In the genomic region with DNA sequence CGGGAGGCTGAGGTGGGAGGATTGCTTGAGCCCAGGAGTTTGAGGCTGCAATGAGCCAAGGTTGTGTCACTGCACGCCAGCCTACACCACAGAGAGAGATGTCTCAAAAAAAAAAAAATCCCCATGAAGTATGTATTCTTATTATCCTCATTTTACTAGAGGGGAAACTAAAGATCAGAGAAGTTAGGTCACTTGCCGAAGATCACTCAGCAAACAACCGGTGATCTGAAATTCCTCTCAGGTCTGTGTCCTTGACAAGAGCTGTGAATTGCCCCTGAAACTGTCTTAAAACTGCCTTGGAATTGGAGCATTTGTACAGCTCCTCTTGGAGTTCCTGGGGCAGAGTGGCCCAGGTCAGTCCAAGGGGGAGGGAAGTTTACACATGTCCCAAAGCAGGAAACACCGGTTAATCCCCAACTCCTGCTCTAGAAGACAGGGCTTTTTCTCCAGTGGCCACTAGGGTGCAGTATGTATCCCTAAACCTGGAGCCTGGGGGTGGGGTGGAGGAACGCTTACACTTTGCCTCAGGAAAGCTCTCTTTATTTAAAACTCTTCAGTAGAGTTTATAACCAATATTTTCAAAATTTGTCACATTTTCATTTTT, we compare ENCODE assay signal across 8 cellular contexts. TPM values are rescaled to one million over a fixed set of nuclear protein-coding genes. Genes with fewer than 3 reads are reported as not detected.
A peak's percentile ranks its signal among the peaks of the same experiment; 100 is the strongest.
DNase-seq lines count a peak whose midpoint lies in the region; ATAC-seq and TF ChIP-seq lines count a peak whose summit lies in the region.

No MANE protein-coding gene starts in this region.

- H3K4me1 ChIP-seq in H9 (ENCODE audit: insufficient read depth, low read length) = no peaks in the 10 kb centered on the region
- H3K4me1 ChIP-seq in mammary epithelial cell (ENCODE audit: insufficient read depth, low read length) = no peaks in the 10 kb centered on the region

- no peak overlapping the region for H2BK5ac ChIP-seq in H9 (ENCODE audit: insufficient read length, low read length)

- no peaks in the 10 kb centered on the region for H3K79me1 ChIP-seq in H9 (ENCODE audit: insufficient read depth, low read depth, low read length, poor library complexity, severe bottlenecking)

- H3K27ac ChIP-seq in H9 (ENCODE audit: insufficient read length, low read depth, low read length) (no peak overlapping the region), WERI-Rb-1 (peak overlapping the region; percentile 71), mammary epithelial cell (ENCODE audit: insufficient read depth, low read depth, low read length) (no peak overlapping the region)

- dilution Hi-C loops in mammary epithelial cell (cut with HindIII; ENCODE audit: low sequenced_read_pairs) = no loop called here

- no peak overlapping the region for H2BK15ac ChIP-seq in H9 (ENCODE audit: low read depth, low read length)

- H3K27me3 Mint-ChIP-seq in H9 (ENCODE audit: low read depth) = no peaks in the 10 kb centered on the region; the same call in 1 of the 2 replicates

- no peak overlapping the region for H4K5ac ChIP-seq in H9 (ENCODE audit: insufficient read length, low read depth, low read length)

- no peak overlapping the region for H2AFZ ChIP-seq in H9 (ENCODE audit: low read length)
- H2AFZ ChIP-seq in mammary epithelial cell (ENCODE audit: low read depth, low read length) = no peak overlapping the region

- H3K23ac ChIP-seq in H9 (ENCODE audit: insufficient read length, low read depth, low read length) = no peak overlapping the region

- H3K27ac Mint-ChIP-seq in H9 = peak overlapping the region; percentile 87 to 97 (median 95); a peak in 3 of 7 replicates

- H2AK5ac ChIP-seq in H9 (ENCODE audit: insufficient read length, low read length) = no peak overlapping the region

- H3K4ac ChIP-seq in H9 (ENCODE audit: low read depth, low read length) = no peak overlapping the region

- H2BK12ac ChIP-seq in H9 (ENCODE audit: insufficient read length, low read depth, low read length) = no peak overlapping the region

- H3K56ac ChIP-seq in H9 (ENCODE audit: insufficient read length, low read depth, low read length) = no peak overlapping the region

- H3K36me3 ChIP-seq in WERI-Rb-1 (peaks cover 25% of the 10 kb centered on the region), mammary epithelial cell (ENCODE audit: insufficient read depth, low read length) (peaks cover 13% of the 10 kb centered on the region)

- in situ Hi-C loops in mammary epithelial cell (cut with MboI; ENCODE audit: low sequenced_read_pairs in 2 of 2) = no loop called here

- H3K9ac ChIP-seq in H9 (ENCODE audit: extremely low read depth, insufficient read length, low read length) (no peak overlapping the region), mammary epithelial cell (ENCODE audit: insufficient read depth, low read length) (no peak overlapping the region)

- H3K4me1 Mint-ChIP-seq in H9 = peaks cover 28 to 31% of the 10 kb centered on the region in 2 experiments

- no peak overlapping the region for H3K18ac ChIP-seq in H9 (ENCODE audit: insufficient read length, low read depth, low read length)

- H3K27me3 ChIP-seq in H9 (ENCODE audit: insufficient read depth, low read length) = no peaks in the 10 kb centered on the region
- no peaks in the 10 kb centered on the region for H3K27me3 ChIP-seq in WERI-Rb-1 (ENCODE audit: insufficient read depth, low read depth, severe bottlenecking)
- H3K27me3 ChIP-seq in mammary epithelial cell (ENCODE audit: insufficient read depth, low read length) = no peaks in the 10 kb centered on the region

- H3K4me3 Mint-ChIP-seq in H9 = peak overlapping the region; percentile 50 to 53

- H3K4me2 ChIP-seq in H9 (ENCODE audit: insufficient read depth, insufficient read length, low read length) (no peak overlapping the region), mammary epithelial cell (ENCODE audit: insufficient read depth, low read depth, low read length) (no peak overlapping the region)

- no CpG with 5 or more reads among the region's 6 CpGs for WGBS in H9 (ENCODE audit: extremely low coverage, insufficient read length, low lambda C conversion rate)
- 75% methylated on average over 4 of the region's 6 CpGs for WGBS in mammary epithelial cell (ENCODE audit: low coverage, missing lambda C conversion rate)

- H3K9me3 Mint-ChIP-seq in H9 = no peaks in the 10 kb centered on the region

- H3K79me2 ChIP-seq in H9 (ENCODE audit: insufficient read depth, low read length) = no peaks in the 10 kb centered on the region
- H3K79me2 ChIP-seq in mammary epithelial cell (ENCODE audit: insufficient read depth, low read length) = no peaks in the 10 kb centered on the region

- H3K14ac ChIP-seq in H9 (ENCODE audit: insufficient read depth, low read length) = no peak overlapping the region

- peak; percentile 93 for TF ChIP-seq CTCF in H9 (conservative IDR thresholded peaks at IDR 0.05)
- peak; percentile 78 for TF ChIP-seq CTCF in WERI-Rb-1 (IDR thresholded peaks at IDR 0.05; ENCODE audit: low read depth, low read length)
- TF ChIP-seq CTCF in mammary epithelial cell (conservative IDR thresholded peaks at IDR 0.05 in 1 of 2, IDR thresholded peaks at IDR 0.05 in 1 of 2; ENCODE audit: extremely low read depth in 1 of 2, insufficient read depth in 1 of 2, low read depth in 1 of 2, low read length in 2 of 2) = peak; percentile 86 to 94

- no peak overlapping the region for H2BK20ac ChIP-seq in H9 (ENCODE audit: low read depth, low read length, poor library complexity, severe bottlenecking)

- no peak overlapping the region for H4K91ac ChIP-seq in H9 (ENCODE audit: insufficient read length, low read depth, low read length)

- no peak overlapping the region for H3T11ph ChIP-seq in H9 (ENCODE audit: low read length)

- H3K23me2 ChIP-seq in H9 (ENCODE audit: insufficient read length, low read depth, low read length, poor library complexity, severe bottlenecking) = no peaks in the 10 kb centered on the region

- H3K9me3 ChIP-seq in H9 (ENCODE audit: control insufficient read depth, low read depth, low read length) (no peaks in the 10 kb centered on the region), WERI-Rb-1 (ENCODE audit: severe bottlenecking) (no peaks in the 10 kb centered on the region), mammary epithelial cell (replicated peaks; ENCODE audit: insufficient read depth, low read length) (no peaks in the 10 kb centered on the region)

- peaks cover 0 to 9% (median 5%) of the 10 kb centered on the region in 3 experiments; a peak in 4 of 7 replicates for H3K36me3 Mint-ChIP-seq in H9 (ENCODE audit: insufficient read depth in 1 of 3, low read depth in 3 of 3)

- H3K4me3 ChIP-seq in WERI-Rb-1 (ENCODE audit: low read depth, low read length) = peak overlapping the region; percentile 21
- H3K4me3 ChIP-seq in mammary epithelial cell (replicated peaks in 1 of 3; ENCODE audit: insufficient read depth in 1 of 3, low read depth in 2 of 3, low read length in 3 of 3) = no peak overlapping the region

- no peak for ATAC-seq in GM18873 (IDR thresholded peaks at IDR 0.05; ENCODE audit: low FRiP score, unreplicated experiment)

- no TSS peak for BruUV-seq in mammary epithelial cell (replicated peaks; lab: Mats Ljungman, UMichigan)

- peak; percentile 7 for DNase-seq in DMS 273 treated with DMSO at 0.1 percent for 48 hours (lab: John Stamatoyannopoulos, UW)
- peak; percentile 83 for DNase-seq in H9
- peak; percentile 46 for DNase-seq in NCI-H2107 (lab: John Stamatoyannopoulos, UW)
- DNase-seq in WERI-Rb-1 = peak; percentile 85
- DNase-seq in mammary epithelial cell = peak; percentile 60
- peak; percentile 76 for DNase-seq in inferior parietal cortex (ENCODE audit: extremely low spot score)
- DNase-seq in stimulated activated CD4-positive, alpha-beta T cell treated with anti-CD3 and anti-CD28 coated beads, Interleukin-12 subunit alpha, Interleukin-12 subunit beta, amount 100 ng/mL, for 48 hours (ENCODE audit: low read depth in 2 of 3, low spot score in 1 of 3) = peak; percentile 45 to 68 (median 52)

- H4K20me1 ChIP-seq in H9 (ENCODE audit: control insufficient read depth, insufficient read depth, insufficient read length) (no peaks in the 10 kb centered on the region), mammary epithelial cell (ENCODE audit: insufficient read depth, low read length) (no peaks in the 10 kb centered on the region)

- CTCF ChIA-PET in mammary epithelial cell (lab: Charles Lee; ENCODE audit: low non-redundant PET) = interaction anchor here (0.6 to 1.7 kb wide), 4 partner anchors 35 to 136 kb away, joined by 3 to 7 read pairs (median 5); no protein-coding TSS in a partner anchor

- H4K8ac ChIP-seq in H9 (replicated peaks; ENCODE audit: insufficient read length, low read depth, low read length) = no peak overlapping the region

- H2BK120ac ChIP-seq in H9 (ENCODE audit: low read depth, low read length, poor library complexity, severe bottlenecking) = no peak overlapping the region

- intact Hi-C loops in mammary epithelial cell (cut with micrococcal nuclease) = loop anchor here (1.0 to 10.0 kb wide), 3 partner anchors 92 to 348 kb away; no protein-coding TSS in a partner anchor

RNA-seq across cellular contexts. Expression of a gene that starts 27.6 kb away (rescaled TPM):
- not detected in 2 replicates for total RNA-seq in H9 (2021)
- under 1 TPM in 1 of 2 donors, not detected in 1; 0.56 TPM for total RNA-seq in mammary epithelial cell
- not detected for polyA plus RNA-seq in mammary epithelial cell
- polyA minus RNA-seq in mammary epithelial cell = not detected

Comparison
In these comparisons a context has a peak if more than half of its experiments do, and no peak if none do; other contexts are left out.
1. DNase-seq: peak in every context shown above with its lines; median percentile 85 in WERI-Rb-1; 83 in H9; 76 in inferior parietal cortex; 60 in mammary epithelial cell; 52 in stimulated activated CD4-positive, alpha-beta T cell treated with anti-CD3 and anti-CD28 coated beads, Interleukin-12 subunit alpha, Interleukin-12 subunit beta, amount 100 ng/mL, for 48 hours; 46 in NCI-H2107; 7 in DMS 273 treated with DMSO at 0.1 percent for 48 hours.